Comparison of ENCODE assay signal across 20 cellular contexts in the genomic region with DNA sequence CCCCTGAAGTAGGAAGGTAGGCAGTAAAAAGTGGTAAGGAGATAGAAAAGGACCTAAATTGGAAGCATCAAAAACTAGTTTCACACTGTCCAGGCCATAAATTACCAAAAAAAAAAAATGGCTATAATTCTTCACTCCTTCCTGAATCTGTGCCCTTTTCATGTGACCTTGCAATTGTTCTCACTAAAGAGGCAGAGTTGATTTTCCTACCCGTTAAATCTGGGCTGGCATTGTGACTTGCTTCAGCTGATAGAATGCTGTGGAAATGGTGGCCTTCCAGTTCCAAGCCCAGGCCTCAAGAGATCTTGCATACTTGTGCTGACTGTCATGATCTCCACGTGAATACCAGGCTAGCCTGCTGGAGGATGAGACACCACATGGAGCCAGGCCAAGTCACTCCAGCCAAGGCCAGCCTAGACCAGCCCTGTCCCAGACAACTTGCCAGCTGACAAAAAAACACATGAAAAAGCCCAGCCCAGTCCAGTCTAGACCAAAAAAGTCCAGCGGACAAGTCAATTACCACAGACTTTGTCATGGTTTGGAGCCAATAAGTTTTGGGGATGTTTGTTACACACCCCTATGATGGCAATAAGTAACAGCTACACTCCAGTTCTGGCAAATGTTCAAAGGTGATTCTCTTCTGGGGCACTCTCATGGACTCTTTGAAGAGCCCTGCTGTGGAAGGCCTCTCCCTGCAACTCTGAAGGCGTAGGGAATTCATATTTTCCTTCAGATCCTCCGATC. TPM values are rescaled to one million over a fixed set of nuclear protein-coding genes. Genes with fewer than 3 reads are reported as not detected.
A peak's percentile ranks its signal among the peaks of the same experiment; 100 is the strongest.
DNase-seq lines count a peak whose midpoint lies in the region; ATAC-seq and TF ChIP-seq lines count a peak whose summit lies in the region.
"Had no signal": no experiment of that assay in that cellular context is flagged by ENCODE, and none has a peak within 500 bp of the region (broad histone marks: within the 10 kb centered on the region; RNA-seq: fewer than 3 reads in every experiment).

No MANE protein-coding gene starts in this region.

- H3K27me3 Mint-ChIP-seq in immature natural killer cell (ENCODE audit: low read depth in 3 of 3): peaks cover 3 to 10% (median 8%) of the 10 kb centered on the region in 3 donors

- H2AFZ ChIP-seq in mammary epithelial cell (ENCODE audit: low read depth, low read length): no peak overlapping the region

- H3K9me3 Mint-ChIP-seq in immature natural killer cell: no peaks in the 10 kb centered on the region

- H3K4me1 ChIP-seq in mammary epithelial cell (ENCODE audit: insufficient read depth, low read length): peaks cover 6% of the 10 kb centered on the region
- H3K4me1 ChIP-seq in foreskin keratinocyte: no peaks in the 10 kb centered on the region
- H3K4me1 ChIP-seq: right atrium auricular region had no signal

- H3K27ac ChIP-seq in mammary epithelial cell (ENCODE audit: insufficient read depth, low read depth, low read length) (no peak overlapping the region), foreskin keratinocyte (no peak overlapping the region)
- H3K27ac ChIP-seq: right atrium auricular region had no signal

- intact Hi-C loops in mammary epithelial cell (cut with micrococcal nuclease): loop anchor here (1.0 kb wide), 1 partner anchor 16 kb away; no protein-coding TSS in a partner anchor

- no peaks in the 10 kb centered on the region for H3K4me1 Mint-ChIP-seq in immature natural killer cell
- H3K4me1 Mint-ChIP-seq: mesothelial cell of epicardium had no signal

- dilution Hi-C loops in mammary epithelial cell (cut with HindIII; ENCODE audit: low sequenced_read_pairs): no loop called here

- H3K36me3 Mint-ChIP-seq in immature natural killer cell: no peaks in the 10 kb centered on the region
- H3K36me3 Mint-ChIP-seq: mesothelial cell of epicardium had no signal

- CTCF ChIA-PET in mammary epithelial cell (lab: Charles Lee; ENCODE audit: low non-redundant PET): no interaction called here

- 63% methylated on average over 4 of the region's 5 CpGs for WGBS in mammary epithelial cell (ENCODE audit: low coverage, missing lambda C conversion rate)

- H3K9me3 ChIP-seq in mammary epithelial cell (replicated peaks; ENCODE audit: insufficient read depth, low read length): peaks cover 3% of the 10 kb centered on the region

- no peak overlapping the region for H3K9ac ChIP-seq in mammary epithelial cell (ENCODE audit: insufficient read depth, low read length)

- H3K4me3 ChIP-seq in mammary epithelial cell (replicated peaks in 1 of 3; ENCODE audit: insufficient read depth in 1 of 3, low read depth in 2 of 3, low read length in 3 of 3): no peak overlapping the region
- H3K4me3 ChIP-seq: right atrium auricular region had no signal

- BruUV-seq in mammary epithelial cell (replicated peaks; lab: Mats Ljungman, UMichigan): no TSS peak

- peak; percentile 88 for DNase-seq in AG20443 (ENCODE audit: low spot score)
- peak; percentile 78 for DNase-seq in HS-5 (ENCODE audit: low read depth)
- DNase-seq in mammary epithelial cell: peak; percentile 84
- DNase-seq in foreskin keratinocyte: peak; percentile 49 to 53
- no peak for DNase-seq in immature natural killer cell
- DNase-seq in NCI-H82 (lab: John Stamatoyannopoulos, UW): no peak
- DNase-seq: activated CD4-positive, alpha-beta T cell treated with anti-CD3 and anti-CD28 coated beads, Interleukin-2, amount 50 U/mL, for 48 hours; activated T-cell treated with anti-CD3 and anti-CD28 coated beads, Interleukin-2, amount 50 U/mL, for 72 hours; central memory CD4-positive, alpha-beta T cell; head of caudate nucleus; NCI-H2029; NCI-H524 treated with DMSO at 0.1 percent for 48 hours; stimulated activated CD4-positive, alpha-beta T cell treated with anti-CD3 and anti-CD28 coated beads, Interleukin-1b, Interleukin-23, amount 100 ng/mL, for 48 hours; SW 1271 had no signal

- H3K36me3 ChIP-seq in mammary epithelial cell (ENCODE audit: insufficient read depth, low read length): no peaks in the 10 kb centered on the region
- H3K36me3 ChIP-seq: right atrium auricular region had no signal

- ATAC-seq in foreskin keratinocyte (no peak), GM21515 (IDR thresholded peaks at IDR 0.05; ENCODE audit: unreplicated experiment) (no peak), GM21723 (IDR thresholded peaks at IDR 0.05; ENCODE audit: unreplicated experiment) (no peak)
- ATAC-seq: activated T-cell treated with anti-CD3 and anti-CD28 coated beads, Interleukin-2, amount 50 U/mL, for 72 hours; Panc1 had no signal

- no peak overlapping the region for H3K27ac Mint-ChIP-seq in immature natural killer cell
- H3K27ac Mint-ChIP-seq: activated naive CD8-positive, alpha-beta T cell; activated T-cell treated with anti-CD3 and anti-CD28 coated beads, Interleukin-2, amount 50 U/mL, for 72 hours; mesothelial cell of epicardium had no signal

- no peaks in the 10 kb centered on the region for H3K79me2 ChIP-seq in mammary epithelial cell (ENCODE audit: insufficient read depth, low read length)

- no peaks in the 10 kb centered on the region for H4K20me1 ChIP-seq in mammary epithelial cell (ENCODE audit: insufficient read depth, low read length)

- TF ChIP-seq CTCF in mammary epithelial cell (conservative IDR thresholded peaks at IDR 0.05 in 1 of 2, IDR thresholded peaks at IDR 0.05 in 1 of 2; ENCODE audit: extremely low read depth in 1 of 2, insufficient read depth in 1 of 2, low read depth in 1 of 2, low read length in 2 of 2): no peak
- TF ChIP-seq CTCF in foreskin keratinocyte (conservative IDR thresholded peaks at IDR 0.05): no peak

- H3K27me3 ChIP-seq in mammary epithelial cell (ENCODE audit: insufficient read depth, low read length) (no peaks in the 10 kb centered on the region), foreskin keratinocyte (peaks cover 3% of the 10 kb centered on the region)
- H3K27me3 ChIP-seq: right atrium auricular region had no signal

- H3K4me2 ChIP-seq in mammary epithelial cell (ENCODE audit: insufficient read depth, low read depth, low read length): no peak overlapping the region

- in situ Hi-C loops in mammary epithelial cell (cut with MboI; ENCODE audit: low sequenced_read_pairs in 2 of 2): no loop called here

- no peak overlapping the region for H3K4me3 Mint-ChIP-seq in immature natural killer cell
- H3K4me3 Mint-ChIP-seq: activated naive CD8-positive, alpha-beta T cell; activated T-cell treated with anti-CD3 and anti-CD28 coated beads, Interleukin-2, amount 50 U/mL, for 72 hours; mesothelial cell of epicardium had no signal

RNA-seq across cellular contexts. Expression of a gene that starts 51.4 kb away (rescaled TPM):
- total RNA-seq in mammary epithelial cell: 10 to 100 TPM; 33.7 to 81.5 TPM
- polyA plus RNA-seq in mammary epithelial cell: 35.0 TPM
- 54.1 TPM for polyA minus RNA-seq in mammary epithelial cell
- 63.7 and 67.4 TPM in 2 replicates for total RNA-seq in foreskin keratinocyte
- polyA plus RNA-seq in foreskin keratinocyte: 15.8 and 20.4 TPM in 2 replicates
- 10 to 100 TPM; 16.6 to 56.0 (median 26.1) TPM for polyA plus RNA-seq in immature natural killer cell

Comparison
In these comparisons a context has a peak if more than half of its experiments do, and no peak if none do; other contexts are left out.
1. DNase-seq: peak in AG20443 (single experiment), HS-5 (single experiment), mammary epithelial cell (single experiment) and foreskin keratinocyte (2 of 2); none in immature natural killer cell (0 of 3) and NCI-H82 (single experiment).